ENCODE assay signal across 22 cellular contexts in the genomic region with DNA sequence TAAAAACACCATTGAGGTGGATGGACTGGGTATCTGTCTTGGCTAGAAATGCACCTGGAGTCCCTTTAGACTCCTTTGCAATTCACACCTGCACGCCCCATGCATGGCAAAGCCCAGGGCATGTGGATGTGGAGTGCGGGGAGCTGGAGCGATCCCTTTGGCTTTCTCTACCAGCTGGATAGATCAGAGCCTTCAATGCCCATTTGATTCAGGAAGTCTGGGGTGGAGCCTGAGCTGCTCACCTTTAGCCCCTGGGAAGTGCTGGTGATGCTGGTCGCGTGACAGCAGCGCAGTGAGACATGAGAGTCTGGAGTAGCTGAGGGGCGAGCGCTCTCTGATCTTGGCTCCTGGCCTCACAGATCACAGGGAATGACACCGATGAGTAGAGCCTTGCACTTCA. TPM values are rescaled to one million over a fixed set of nuclear protein-coding genes. Genes with fewer than 3 reads are reported as not detected.
"Had no signal": no experiment of that assay in that cellular context is flagged by ENCODE, and none has a peak within 500 bp of the region (broad histone marks: within the 10 kb centered on the region; RNA-seq: fewer than 3 reads in every experiment).

No MANE protein-coding gene starts in this region.

- H3K4me3 ChIP-seq: MG63 had no signal

- FAIRE-seq: HepG2, RCC 7860 had no signal

- H3K9me3 ChIP-seq: MG63 had no signal

- ATAC-seq: HepG2, SK-N-SH treated with all-trans-retinoic acid at 6 μM for 48 hours had no signal

- H3K36me3 ChIP-seq: MG63 had no signal

- DNase-seq: IMR-90, Karpas-422, KG1, MG63, NCI-H1092 treated with DMSO at 0.1 percent for 48 hours, NCI-H1436, NCI-H187, NCI-H2029, NCI-H2081 treated with DMSO at 0.1 percent for 48 hours, NCI-H2171, NCI-H226, NCI-H446, NCI-H510A, NCI-H524 treated with DMSO at 0.1 percent for 48 hours, NCI-H69, NCI-H774, RPMI8226, SHP77 had no signal

RNA-seq across cellular contexts. Expression of gene ZNF536, which starts 4.8 kb away (rescaled TPM):
- total RNA-seq: HepG2, HT1080, IMR-90 had no signal
- polyA plus RNA-seq: HepG2, IMR-90 had no signal
